ENCODE assay signal across 19 cellular contexts in the genomic region with DNA sequence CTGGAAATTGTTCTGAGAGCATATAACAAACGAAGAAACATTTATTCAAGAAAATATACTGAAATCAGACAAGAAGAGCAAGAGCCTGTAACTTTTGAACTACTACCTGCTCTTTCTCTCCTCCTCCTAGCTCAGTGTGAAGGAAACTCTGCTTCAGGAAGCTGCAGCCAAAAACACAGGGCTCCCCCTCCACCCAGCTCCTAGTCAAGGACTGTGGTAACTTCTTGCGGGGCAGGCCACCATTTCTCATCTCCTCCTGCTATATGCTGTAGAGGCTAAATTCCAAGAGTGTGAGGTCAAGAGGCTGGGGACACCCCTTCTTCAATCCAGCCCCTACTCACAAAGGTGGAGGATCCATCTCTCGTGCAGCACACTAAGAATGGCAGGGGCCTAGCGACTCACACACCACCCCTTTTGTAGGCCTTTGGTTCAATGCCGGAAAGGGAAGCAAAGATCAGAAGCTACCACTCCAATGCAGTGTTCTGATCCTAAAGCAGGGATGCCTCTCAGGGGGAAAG.
"Had no signal": no experiment of that assay in that cellular context is flagged by ENCODE, and none has a peak within 500 bp of the region (broad histone marks: within the 10 kb centered on the region; RNA-seq: fewer than 3 reads in every experiment).

No MANE protein-coding gene starts in this region.

- H3K27me3 Mint-ChIP-seq: natural killer cell treated with Interleukin-12 subunit alpha and Interleukin-12 subunit beta and Interleukin-15 and Interleukin-18, amount 100 ng/mL, for 72 hours; type B pancreatic cell had no signal

- H3K36me3 Mint-ChIP-seq: natural killer cell treated with Interleukin-12 subunit alpha and Interleukin-12 subunit beta and Interleukin-15 and Interleukin-18, amount 100 ng/mL, for 72 hours; type B pancreatic cell had no signal

- H3K79me2 ChIP-seq: parathyroid adenoma had no signal

- H3K9me3 Mint-ChIP-seq: natural killer cell treated with Interleukin-12 subunit alpha and Interleukin-12 subunit beta and Interleukin-15 and Interleukin-18, amount 100 ng/mL, for 72 hours; type B pancreatic cell had no signal

- ATAC-seq: natural killer cell treated with Interleukin-12 subunit alpha and Interleukin-12 subunit beta and Interleukin-15 and Interleukin-18, amount 100 ng/mL, for 72 hours; sciatic nerve had no signal

- H3K4me3 Mint-ChIP-seq: natural killer cell treated with Interleukin-12 subunit alpha and Interleukin-12 subunit beta and Interleukin-15 and Interleukin-18, amount 100 ng/mL, for 72 hours; type B pancreatic cell had no signal

- H3K27ac ChIP-seq: colonic mucosa, parathyroid adenoma, psoas muscle, spleen had no signal

- H3K27me3 ChIP-seq: colonic mucosa, spleen had no signal

- H3K27ac Mint-ChIP-seq: natural killer cell treated with Interleukin-12 subunit alpha and Interleukin-12 subunit beta and Interleukin-15 and Interleukin-18, amount 100 ng/mL, for 72 hours; type B pancreatic cell had no signal

- H3K9ac ChIP-seq: parathyroid adenoma had no signal

- H3K9me3 ChIP-seq: colonic mucosa, psoas muscle, spleen had no signal

- H2AFZ ChIP-seq: parathyroid adenoma had no signal

- H3K4me1 ChIP-seq: colonic mucosa, parathyroid adenoma, spleen had no signal

- DNase-seq: cerebellar nuclear complex; colonic mucosa; dermis blood vessel endothelial cell; foreskin melanocyte; head of caudate nucleus; hippocampal formation; kidney glomerular epithelial cell; mammary epithelial cell; midbrain; psoas muscle; retina; spleen; stimulated activated CD4-positive, alpha-beta T cell treated with anti-CD3 and anti-CD28 coated beads, Interleukin-2, amount 100 ng/mL, for 24 hours; stimulated activated CD4-positive, alpha-beta T cell treated with anti-CD3 and anti-CD28 coated beads, Interleukin-4, amount 100 ng/mL, for 4 hours; stimulated activated naive CD4-positive, alpha-beta T cell treated with Interleukin-2 at 50 U/mL for 16 hours had no signal
